Comparison of ENCODE assay signal across 19 cellular contexts in the genomic region with DNA sequence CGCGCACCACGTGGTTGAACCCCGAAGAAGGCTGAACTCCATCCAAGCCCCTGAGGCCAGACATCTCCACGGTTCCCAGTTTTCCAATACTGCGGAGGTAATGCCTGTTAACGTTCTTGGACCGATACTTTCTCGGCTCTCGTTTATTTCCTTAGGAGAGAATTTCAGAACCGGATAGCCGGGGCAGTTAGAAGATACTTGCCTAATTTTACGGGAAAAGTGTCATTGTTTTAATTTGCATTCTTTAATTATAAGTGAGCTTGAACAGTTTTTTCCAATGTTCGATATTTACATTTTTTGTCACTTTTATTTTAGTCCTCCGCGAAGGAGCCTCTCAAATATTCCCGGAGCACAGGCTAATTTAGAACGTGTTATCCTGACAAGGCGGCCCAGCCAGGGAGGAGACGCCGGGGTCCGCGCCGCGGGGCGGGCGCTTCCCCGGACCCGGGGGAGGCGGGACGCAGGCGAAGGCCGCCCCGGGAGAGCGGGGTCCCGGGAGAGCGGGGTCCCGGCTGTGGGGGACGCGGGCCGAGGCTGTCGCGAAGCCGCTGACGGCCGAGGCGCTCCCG.
DNase-seq lines count a peak whose midpoint lies in the region; ATAC-seq and TF ChIP-seq lines count a peak whose summit lies in the region.
"Had no signal": no experiment of that assay in that cellular context is flagged by ENCODE, and none has a peak within 500 bp of the region (broad histone marks: within the 10 kb centered on the region; RNA-seq: fewer than 3 reads in every experiment).

No MANE protein-coding gene starts in this region.

- H3K36me3 ChIP-seq in ES-I3 (ENCODE audit: insufficient read depth, low read length) (no peaks in the 10 kb centered on the region), RWPE2 (ENCODE audit: low read depth) (no peaks in the 10 kb centered on the region)
- H3K36me3 ChIP-seq: transverse colon had no signal

- DNase-seq in RWPE2 (ENCODE audit: low spot score) (peak; percentile 23), skeletal muscle cell (ENCODE audit: low read depth) (no peak), DMS114 treated with DMSO at 0.1 percent for 48 hours (lab: John Stamatoyannopoulos, UW; ENCODE audit: unreplicated experiment) (no peak), activated gamma-delta T cell (lab: John Stamatoyannopoulos, UW) (no peak)
- DNase-seq in activated CD8-positive, alpha-beta memory T cell treated with anti-CD3 and anti-CD28 coated beads for 24 hours = no peak
- no peak for DNase-seq in stimulated activated naive CD4-positive, alpha-beta T cell (lab: John Stamatoyannopoulos, UW)
- DNase-seq: activated CD4-positive, alpha-beta T cell treated with anti-CD3 and anti-CD28 coated beads for 4 hours; activated CD8-positive, alpha-beta memory T cell treated with anti-CD3 and anti-CD28 coated beads, Interleukin-2, amount 50 U/mL, for 48 hours; activated naive CD4-positive, alpha-beta T cell; amygdala; effector memory CD8-positive, alpha-beta T cell; midbrain; NCI-H1092 treated with DMSO at 0.1 percent for 48 hours; NCI-H524 treated with DMSO at 0.1 percent for 48 hours; transverse colon had no signal

- H3K4me1 ChIP-seq in ES-I3 (ENCODE audit: insufficient read depth, low read length) (no peaks in the 10 kb centered on the region), RWPE2 (ENCODE audit: insufficient read depth, poor library complexity, severe bottlenecking) (peaks cover 21% of the 10 kb centered on the region)

- H3K4me3 ChIP-seq in RWPE2 (ENCODE audit: severe bottlenecking) = peak overlapping the region; percentile 1
- peak overlapping the region; percentile 43; the same call in 1 of the 2 replicates for H3K4me3 ChIP-seq in iPS-18c (ENCODE audit: insufficient read depth, low read depth, low read length)
- peak overlapping the region; percentile 31 for H3K4me3 ChIP-seq in skeletal muscle cell (ENCODE audit: low read depth, low read length)

- H3K9ac ChIP-seq in ES-I3 (ENCODE audit: low read depth, low read length) = peak overlapping the region; percentile 48; the same call in 1 of the 2 replicates

- no peak for TF ChIP-seq CTCF in RWPE2 (IDR thresholded peaks at IDR 0.05; ENCODE audit: poor library complexity, severe bottlenecking)

- no peaks in the 10 kb centered on the region for H3K9me3 ChIP-seq in ES-I3 (ENCODE audit: control insufficient read depth, insufficient read depth, low read length)
- H3K9me3 ChIP-seq in RWPE2 (ENCODE audit: severe bottlenecking) = no peaks in the 10 kb centered on the region
- peaks cover 2% of the 10 kb centered on the region for H3K9me3 ChIP-seq in iPS-18c (ENCODE audit: control insufficient read depth, insufficient read depth, low read length)
- H3K9me3 ChIP-seq: transverse colon had no signal

- H3K27ac ChIP-seq in RWPE2 (ENCODE audit: poor library complexity, severe bottlenecking) = no peak overlapping the region
- H3K27ac ChIP-seq: RWPE1, transverse colon had no signal

- peaks cover 18% of the 10 kb centered on the region for H3K27me3 ChIP-seq in RWPE2 (ENCODE audit: insufficient read depth, poor library complexity, severe bottlenecking)

- ATAC-seq in RWPE2 (ENCODE audit: low read depth) = no peak
- ATAC-seq: effector memory CD8-positive, alpha-beta T cell; stimulated activated memory B cell treated with anti-CD40 and anti-IgM and Interleukin-4, amounts not matched to agents 10 μg/mL and 1 μg/mL and 100 μg/mL, for 72 hours had no signal
